ENCODE assay signal across 12 cellular contexts in genomic region chr5:106397700-106398099, GRCh38.
DNase-seq lines count a peak whose midpoint lies in the region; ATAC-seq lines count a peak whose summit lies in the region.
"Had no signal": no experiment of that assay in that cellular context is flagged by ENCODE, and none has a peak within 500 bp of the region (broad histone marks: within the 10 kb centered on the region; RNA-seq: fewer than 3 reads in every experiment).

No MANE protein-coding gene starts in this region.

- no peaks in the 10 kb centered on the region for H3K36me3 ChIP-seq in adipocyte (ENCODE audit: control insufficient read depth, insufficient read depth, low read length, severe bottlenecking)
- H3K36me3 ChIP-seq: right atrium auricular region had no signal

- no peak overlapping the region for H3K4me3 Mint-ChIP-seq in activated T-cell treated with anti-CD3 and anti-CD28 coated beads, Interleukin-2, amount 50 U/mL, for 72 hours

- H3K27ac Mint-ChIP-seq in activated T-cell treated with anti-CD3 and anti-CD28 coated beads, Interleukin-2, amount 50 U/mL, for 72 hours = no peak overlapping the region

- no peak overlapping the region for H3K4me3 ChIP-seq in adipocyte (ENCODE audit: low read length)
- H3K4me3 ChIP-seq: right atrium auricular region had no signal

- no peaks in the 10 kb centered on the region for H3K36me3 Mint-ChIP-seq in activated T-cell treated with anti-CD3 and anti-CD28 coated beads, Interleukin-2, amount 50 U/mL, for 72 hours (ENCODE audit: insufficient read depth in 2 of 2)

- no peaks in the 10 kb centered on the region for H3K27me3 Mint-ChIP-seq in activated T-cell treated with anti-CD3 and anti-CD28 coated beads, Interleukin-2, amount 50 U/mL, for 72 hours (ENCODE audit: low read depth)

- no peaks in the 10 kb centered on the region for H3K4me1 Mint-ChIP-seq in activated T-cell treated with anti-CD3 and anti-CD28 coated beads, Interleukin-2, amount 50 U/mL, for 72 hours (ENCODE audit: low read depth)

- ATAC-seq in HG03457 (IDR thresholded peaks at IDR 0.05; ENCODE audit: unreplicated experiment) = no peak
- ATAC-seq in GM19023 (IDR thresholded peaks at IDR 0.05; ENCODE audit: unreplicated experiment) = no peak
- ATAC-seq in activated T-cell treated with anti-CD3 and anti-CD28 coated beads, Interleukin-2, amount 50 U/mL, for 72 hours (replicated peaks in 1 of 2) = no peak

- peaks cover 0 to 6% of the 10 kb centered on the region in 2 donors for H3K9me3 Mint-ChIP-seq in activated T-cell treated with anti-CD3 and anti-CD28 coated beads, Interleukin-2, amount 50 U/mL, for 72 hours

- no peak overlapping the region for H3K9ac ChIP-seq in adipocyte (ENCODE audit: low read length)

- no peaks in the 10 kb centered on the region for H3K9me3 ChIP-seq in adipocyte (ENCODE audit: control insufficient read depth, low read length)
- H3K9me3 ChIP-seq: right atrium auricular region had no signal

- H3K27me3 ChIP-seq in adipocyte (replicated peaks; ENCODE audit: control insufficient read depth, insufficient read depth, low read length) = no peaks in the 10 kb centered on the region
- H3K27me3 ChIP-seq: right atrium auricular region had no signal

- peaks cover 17% of the 10 kb centered on the region for H3K4me1 ChIP-seq in adipocyte (ENCODE audit: control insufficient read depth, insufficient read depth, low read length)
- H3K4me1 ChIP-seq: right atrium auricular region had no signal

- DNase-seq in A172 (ENCODE audit: low spot score) = peak; percentile 91
- DNase-seq in HS-5 (ENCODE audit: low read depth) = peak; percentile 97
- peak; percentile 82 for DNase-seq in adipocyte (ENCODE audit: low read depth)
- DNase-seq in foreskin melanocyte = peak; percentile 100
- no peak for DNase-seq in activated T-cell treated with anti-CD3 and anti-CD28 coated beads, Interleukin-2, amount 50 U/mL, for 72 hours
- no peak for DNase-seq in D341Med (ENCODE audit: low spot score)
- DNase-seq: 8988T; activated CD4-positive, CD25-positive, alpha-beta regulatory T cell; activated naive CD4-positive, alpha-beta T cell treated with Interleukin-2 at 50 U/mL for 16 hours had no signal

Comparison
In these comparisons a context has a peak if more than half of its experiments do, and no peak if none do; other contexts are left out.
1. DNase-seq: peak in A172 (single experiment), HS-5 (single experiment), adipocyte (single experiment) and foreskin melanocyte (single experiment); none in activated T-cell treated with anti-CD3 and anti-CD28 coated beads, Interleukin-2, amount 50 U/mL, for 72 hours (0 of 2) and D341Med (single experiment).